In the genomic region with DNA sequence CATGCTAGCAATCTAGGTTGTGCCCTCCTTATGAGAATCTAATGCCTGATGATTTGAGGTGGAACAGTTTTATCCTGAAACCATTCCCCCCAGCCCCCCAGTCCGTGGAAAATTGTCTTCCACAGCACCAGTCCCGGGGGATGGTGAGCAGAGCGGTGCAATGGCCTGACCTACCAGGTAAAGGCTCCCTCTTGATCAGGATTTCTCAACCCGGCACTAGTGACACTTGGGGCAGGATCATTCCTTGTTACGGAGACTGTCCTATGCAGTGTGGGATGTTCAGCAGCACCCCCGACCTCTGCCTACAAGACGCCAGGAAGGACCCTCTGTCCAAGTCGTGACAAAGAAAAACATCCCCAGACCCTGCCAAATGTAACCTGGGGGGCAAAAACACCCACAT, we compare ENCODE assay signal across 16 cellular contexts. TPM values are rescaled to one million over a fixed set of nuclear protein-coding genes. Genes with fewer than 3 reads are reported as not detected.
"Had no signal": no experiment of that assay in that cellular context is flagged by ENCODE, and none has a peak within 500 bp of the region (broad histone marks: within the 10 kb centered on the region; RNA-seq: fewer than 3 reads in every experiment).

No MANE protein-coding gene starts in this region.

RNA-seq across cellular contexts. Expression of gene LGALS9B, which starts 34.0 kb away (rescaled TPM):
- total RNA-seq: activated naive CD4-positive, alpha-beta T cell treated with anti-CD3 and anti-CD28 coated beads for 36 hours; activated naive CD4-positive, alpha-beta T cell treated with anti-CD3 and anti-CD28 coated beads, Interleukin-2, amount 50 U/mL, for 72 hours; activated naive CD8-positive, alpha-beta T cell treated with anti-CD3 and anti-CD28 coated beads for 36 hours; activated T-cell treated with anti-CD3 and anti-CD28 coated beads, Interleukin-2, amount 50 U/mL, for 4 hours; activated T-cell treated with anti-CD3 and anti-CD28 coated beads, Interleukin-2, amount 50 U/mL, for 72 hours; activated T-helper 1 cell treated with anti-CD3 and anti-CD28 coated beads, Interleukin-12 subunit alpha, Interleukin-12 subunit beta, Interleukin-2, Interleukin-4 antibody, amounts not matched to agents 30 ng/mL and 10 ng/mL and 1 ng/mL, durations not matched to agents 14 hours and 24 hours and 36 hours; activated T-helper 17 cell treated with anti-CD3 and anti-CD28 coated beads, Interleukin-2, amount 50 U/mL, for 72 hours; activated T-helper 2 cell treated with anti-CD3 and anti-CD28 coated beads, Interferon-gamma antibody, Interleukin-2, Interleukin-4, amounts not matched to agents 10 μg/mL and 5 μg/mL and 100 μg/mL, durations not matched to agents 14 hours and 24 hours and 36 hours; adrenal gland; ascending aorta; astrocyte; body of pancreas; cardiac muscle cell; cardiac septum; cerebellum; chondrocyte had no signal
- polyA plus RNA-seq: cardiac muscle cell had no signal
